In genomic region chr3:126392246-126392645, GRCh38 we compare ENCODE assay signal across 34 cellular contexts. TPM values are rescaled to one million over a fixed set of nuclear protein-coding genes. Genes with fewer than 3 reads are reported as not detected.
"Had no signal": no experiment of that assay in that cellular context is flagged by ENCODE, and none has a peak within 500 bp of the region (broad histone marks: within the 10 kb centered on the region; RNA-seq: fewer than 3 reads in every experiment).

No MANE protein-coding gene starts in this region.

- H3K9me3 ChIP-seq: esophagus muscularis mucosa, heart right ventricle, lower lobe of right lung, mucosa of descending colon, ovary, right lobe of liver, thyroid gland had no signal

- ATAC-seq: foreskin keratinocyte; heart right ventricle; left colon; left ventricle myocardium superior; lower lobe of right lung; mucosa of descending colon; natural killer cell treated with Interleukin-12 subunit alpha and Interleukin-12 subunit beta and Interleukin-15 and Interleukin-18, amount 100 ng/mL, for 72 hours; right lobe of liver; stimulated activated naive CD8-positive, alpha-beta T cell treated with anti-CD3 and anti-CD28 coated beads, Interleukin-15, amount 100 ng/mL, for 72 hours had no signal

- H3K36me3 ChIP-seq: esophagus muscularis mucosa, heart right ventricle, lower lobe of right lung, ovary, right lobe of liver, thyroid gland had no signal

- H3K27me3 ChIP-seq: ovary, right lobe of liver, thyroid gland had no signal

- H3K4me3 ChIP-seq: coronary artery, esophagus muscularis mucosa, heart right ventricle, lower lobe of right lung, mucosa of descending colon, ovary, right lobe of liver, smooth muscle cell, thyroid gland had no signal

- FAIRE-seq: endothelial cell of umbilical vein, islet of Langerhans had no signal

- H3K4me2 ChIP-seq: smooth muscle cell had no signal

- H3K27ac ChIP-seq: coronary artery, esophagus muscularis mucosa, foreskin keratinocyte, heart right ventricle, lower lobe of right lung, ovary, right lobe of liver, thyroid gland had no signal

- DNase-seq: dermis blood vessel endothelial cell; effector memory CD4-positive, alpha-beta T cell; foreskin keratinocyte; glutamatergic neuron; heart right ventricle; hippocampal formation; kidney glomerular epithelial cell; left colon; left ventricle myocardium superior; lower lobe of right lung; mucosa of descending colon; naive B cell; ovary; stimulated activated CD4-positive, alpha-beta T cell treated with anti-CD3 and anti-CD28 coated beads, Interleukin-12 subunit alpha, Interleukin-12 subunit beta, amount 100 ng/mL, for 4 hours; stimulated activated CD4-positive, alpha-beta T cell treated with anti-CD3 and anti-CD28 coated beads, Interleukin-1b, Interleukin-23, amount 100 ng/mL, for 48 hours; stimulated activated CD4-positive, alpha-beta T cell treated with anti-CD3 and anti-CD28 coated beads, Interleukin-4, amount 100 ng/mL, for 1 hour; stimulated activated CD8-positive, alpha-beta memory T cell treated with anti-CD3 and anti-CD28 coated beads, Interleukin-4, amount 100 ng/mL, for 48 hours; stimulated activated naive CD4-positive, alpha-beta T cell; stimulated activated naive CD8-positive, alpha-beta T cell treated with anti-CD3 and anti-CD28 coated beads, Interleukin-15, amount 100 ng/mL, for 72 hours; thyroid gland had no signal

- H3K4me1 ChIP-seq: foreskin keratinocyte had no signal

RNA-seq across cellular contexts. Expression of gene CFAP100, which starts 2.5 kb away (rescaled TPM):
- total RNA-seq: dermis blood vessel endothelial cell; endothelial cell of umbilical vein; epithelial cell of proximal tubule; esophagus muscularis mucosa; fibroblast of lung; foreskin keratinocyte; heart right ventricle; left colon; left ventricle myocardium superior; mesothelial cell of epicardium; mucosa of descending colon; natural killer cell treated with Interleukin-12 subunit alpha and Interleukin-12 subunit beta and Interleukin-15 and Interleukin-18, amount 100 ng/mL, for 72 hours; posterior vena cava; pulmonary artery endothelial cell; right lobe of liver; smooth muscle cell; subcutaneous adipose tissue; thyroid gland; ureter had no signal
- polyA plus RNA-seq: endothelial cell of umbilical vein, fibroblast of lung, foreskin keratinocyte, heart right ventricle, smooth muscle cell had no signal

RNA-seq across cellular contexts. Expression of gene KLF15, which starts 35.0 kb away (rescaled TPM):
- total RNA-seq: epithelial cell of proximal tubule, smooth muscle cell had no signal
- polyA plus RNA-seq: foreskin keratinocyte, smooth muscle cell had no signal
